In the genomic region with DNA sequence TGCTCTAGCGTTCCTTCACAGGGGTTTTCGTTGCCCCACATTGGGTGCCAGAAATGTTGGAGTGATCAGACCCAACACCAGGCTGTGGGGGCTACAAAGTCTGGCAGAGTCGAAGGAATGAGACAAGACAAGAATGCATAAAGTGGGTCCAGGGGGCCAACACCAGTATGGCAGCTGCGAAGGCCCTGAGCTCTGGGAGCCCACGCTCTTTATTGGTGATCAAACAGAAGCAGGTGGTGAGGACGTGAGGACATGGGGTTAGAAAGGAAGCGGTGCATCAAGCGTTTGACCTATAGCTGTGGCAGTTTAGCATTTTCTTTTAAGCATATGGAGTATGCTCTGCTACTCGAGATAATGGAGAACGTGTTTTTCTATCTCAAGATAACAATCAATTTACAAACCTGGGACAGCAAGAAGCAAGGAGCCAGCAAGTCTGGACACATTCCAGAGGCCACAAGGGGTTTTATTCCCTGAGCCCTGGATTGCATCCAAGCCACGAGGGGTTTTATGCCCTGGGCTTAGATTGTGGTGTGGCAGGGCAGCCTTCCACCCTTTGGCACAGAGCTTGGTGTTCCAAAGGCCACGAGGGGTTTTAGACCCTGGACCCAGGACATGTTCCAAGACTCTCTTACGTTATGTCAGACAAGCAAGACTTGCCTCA, we compare ENCODE assay signal across 13 cellular contexts. TPM values are rescaled to one million over a fixed set of nuclear protein-coding genes. Genes with fewer than 3 reads are reported as not detected.
A peak's percentile ranks its signal among the peaks of the same experiment; 100 is the strongest.
DNase-seq lines count a peak whose midpoint lies in the region.
"Had no signal": no experiment of that assay in that cellular context is flagged by ENCODE, and none has a peak within 500 bp of the region (broad histone marks: within the 10 kb centered on the region; RNA-seq: fewer than 3 reads in every experiment).

No MANE protein-coding gene starts in this region.

- H2BK120ac ChIP-seq in mesenchymal stem cell (ENCODE audit: low read depth, low read length) = no peak overlapping the region

- no peak overlapping the region for H2AFZ ChIP-seq in mesenchymal stem cell (ENCODE audit: low read depth, low read length)
- H2AFZ ChIP-seq: GM23338 had no signal

- no peak overlapping the region for H2BK12ac ChIP-seq in mesenchymal stem cell (ENCODE audit: low read length in 2 of 2)

- no peak overlapping the region for H3K27ac Mint-ChIP-seq in activated T-cell treated with anti-CD3 and anti-CD28 coated beads, Interleukin-2, amount 50 U/mL, for 24 hours
- H3K27ac Mint-ChIP-seq: GM23338 had no signal

- H3K27me3 Mint-ChIP-seq in activated T-cell treated with anti-CD3 and anti-CD28 coated beads, Interleukin-2, amount 50 U/mL, for 24 hours = no peaks in the 10 kb centered on the region

- H2BK15ac ChIP-seq in mesenchymal stem cell (ENCODE audit: low read depth, poor library complexity, severe bottlenecking) = no peak overlapping the region

- peaks cover 0 to 10% of the 10 kb centered on the region in 2 experiments for H3K36me3 ChIP-seq in mesenchymal stem cell (ENCODE audit: control insufficient read depth in 1 of 2, insufficient read depth in 2 of 2, low read depth in 1 of 2, low read length in 2 of 2)
- H3K36me3 ChIP-seq: BE2C had no signal

- H3K23ac ChIP-seq in mesenchymal stem cell (ENCODE audit: low read length in 2 of 2) = no peak overlapping the region

- H3K36me3 Mint-ChIP-seq in activated T-cell treated with anti-CD3 and anti-CD28 coated beads, Interleukin-2, amount 50 U/mL, for 24 hours (ENCODE audit: low read depth) = no peaks in the 10 kb centered on the region

- H3K79me1 ChIP-seq in mesenchymal stem cell (replicated peaks; ENCODE audit: low read length, poor library complexity, severe bottlenecking) = no peaks in the 10 kb centered on the region

- no peaks in the 10 kb centered on the region for H3K27me3 ChIP-seq in mesenchymal stem cell (ENCODE audit: control insufficient read depth in 1 of 2, insufficient read depth in 1 of 2, low read length in 2 of 2)
- H3K27me3 ChIP-seq: BE2C had no signal

- H3K4me3 ChIP-seq in mesenchymal stem cell (ENCODE audit: insufficient read depth in 1 of 2, low read depth in 1 of 2, low read length in 2 of 2) = no peak overlapping the region
- H3K4me3 ChIP-seq: GM23338 had no signal

- H3K27ac ChIP-seq in mesenchymal stem cell (ENCODE audit: low read length, poor library complexity, severe bottlenecking) = no peak overlapping the region
- H3K27ac ChIP-seq: C4-2B had no signal

- peaks cover 5% of the 10 kb centered on the region for H3K9me3 ChIP-seq in mesenchymal stem cell (ENCODE audit: control insufficient read depth, low read length)
- H3K9me3 ChIP-seq: BE2C had no signal

- no peak overlapping the region for H3K4me3 Mint-ChIP-seq in activated T-cell treated with anti-CD3 and anti-CD28 coated beads, Interleukin-2, amount 50 U/mL, for 24 hours
- H3K4me3 Mint-ChIP-seq: GM23338 had no signal

- no peak overlapping the region for H3K14ac ChIP-seq in mesenchymal stem cell (ENCODE audit: low read length in 2 of 2)

- H3K4me2 ChIP-seq in mesenchymal stem cell (ENCODE audit: low read length, poor library complexity, severe bottlenecking) = no peak overlapping the region
- H3K4me2 ChIP-seq: GM23338 had no signal

- DNase-seq in DMS79 (lab: John Stamatoyannopoulos, UW) (peak; percentile 48), GF-D8 (lab: John Stamatoyannopoulos, UW) (peak; percentile 36), SHP77 treated with DMSO at 0.1 percent for 48 hours (lab: John Stamatoyannopoulos, UW) (peak; percentile 54), mesenchymal stem cell (no peak), NCI-H446 (lab: John Stamatoyannopoulos, UW) (no peak), UCSD-AML1 (lab: John Stamatoyannopoulos, UW; ENCODE audit: unreplicated experiment) (no peak)
- no peak for DNase-seq in activated T-cell treated with anti-CD3 and anti-CD28 coated beads, Interleukin-2, amount 50 U/mL, for 48 hours
- DNase-seq in activated T-cell treated with anti-CD3 and anti-CD28 coated beads, Interleukin-2, amount 50 U/mL, for 24 hours = no peak
- DNase-seq: BE2C; CD4-positive, alpha-beta memory T cell; H7 had no signal

- no peak overlapping the region for H2AK5ac ChIP-seq in mesenchymal stem cell (ENCODE audit: low read length, severe bottlenecking)

- no peak overlapping the region for H2BK5ac ChIP-seq in mesenchymal stem cell (ENCODE audit: low read depth, low read length, poor library complexity, severe bottlenecking)

- 92% methylated on average over 13 of the region's 13 CpGs for WGBS in mesenchymal stem cell

- no peaks in the 10 kb centered on the region for H3K9me3 Mint-ChIP-seq in activated T-cell treated with anti-CD3 and anti-CD28 coated beads, Interleukin-2, amount 50 U/mL, for 24 hours
- H3K9me3 Mint-ChIP-seq: CD4-positive, alpha-beta memory T cell had no signal

- H3K9ac ChIP-seq in mesenchymal stem cell (ENCODE audit: low read length) = no peak overlapping the region

- no peaks in the 10 kb centered on the region for H3K4me1 Mint-ChIP-seq in activated T-cell treated with anti-CD3 and anti-CD28 coated beads, Interleukin-2, amount 50 U/mL, for 24 hours (ENCODE audit: low read depth)
- H3K4me1 Mint-ChIP-seq: CD4-positive, alpha-beta memory T cell; GM23338 had no signal

- H3K18ac ChIP-seq in mesenchymal stem cell (ENCODE audit: low read depth in 1 of 2, low read length in 2 of 2) = no peak overlapping the region

- no peak overlapping the region for H3K4ac ChIP-seq in mesenchymal stem cell (ENCODE audit: low read depth in 1 of 2, low read length in 2 of 2)

- H3K4me1 ChIP-seq in mesenchymal stem cell (ENCODE audit: control insufficient read depth, insufficient read depth, low read depth, low read length) = peaks cover 8% of the 10 kb centered on the region

- no peak overlapping the region for H4K91ac ChIP-seq in mesenchymal stem cell (ENCODE audit: low read length)

- H4K8ac ChIP-seq in mesenchymal stem cell (ENCODE audit: low read length) = peak overlapping the region; percentile 5

RNA-seq across cellular contexts. Expression of a gene that starts 3.9 kb away (rescaled TPM):
- 0.10 TPM for polyA plus RNA-seq in mesenchymal stem cell (2013, experiment 1 of 2)
- 0.04 TPM for polyA plus RNA-seq in mesenchymal stem cell (2013, experiment 2 of 2)

RNA-seq across cellular contexts. Expression of a gene that starts 35.7 kb away (rescaled TPM):
- 19.7 TPM for polyA plus RNA-seq in mesenchymal stem cell (2013, experiment 1 of 2)
- 20.0 TPM for polyA plus RNA-seq in mesenchymal stem cell (2013, experiment 2 of 2)

Comparison
In these comparisons a context has a peak if more than half of its experiments do, and no peak if none do; other contexts are left out.
1. DNase-seq: peak in DMS79 (single experiment), GF-D8 (single experiment) and SHP77 treated with DMSO at 0.1 percent for 48 hours (single experiment); none in mesenchymal stem cell (single experiment), NCI-H446 (0 of 2), activated T-cell treated with anti-CD3 and anti-CD28 coated beads, Interleukin-2, amount 50 U/mL, for 48 hours (0 of 2), UCSD-AML1 (single experiment) and activated T-cell treated with anti-CD3 and anti-CD28 coated beads, Interleukin-2, amount 50 U/mL, for 24 hours (single experiment).